In genomic region chr19:2461751-2462634, GRCh38 we compare ENCODE assay signal across 1 cellular context.
TF ChIP-seq lines count a peak whose summit lies in the region.

No MANE protein-coding gene starts in this region.

TF ChIP-seq in WTC11, 78 proteins besides CTCF, POLR2A, EP300 and RAD21 (continued from another document and continues in another):
- no peak for TF ChIP-seq ZNF425 (CRISPR knock-in tag; conservative IDR thresholded peaks at IDR 0.05)
- TF ChIP-seq GTF2I (CRISPR knock-in tag; conservative IDR thresholded peaks at IDR 0.05): peak; percentile 95
- no peak for TF ChIP-seq OVOL2 (CRISPR knock-in tag; IDR thresholded peaks at IDR 0.05; ENCODE audit: borderline replicate concordance)
- TF ChIP-seq HMGXB4 (CRISPR knock-in tag; IDR thresholded peaks at IDR 0.05): no peak
- TF ChIP-seq KAT7 (CRISPR knock-in tag; IDR thresholded peaks at IDR 0.05; ENCODE audit: borderline replicate concordance): no peak
- no peak for TF ChIP-seq TEAD1 (CRISPR knock-in tag; IDR thresholded peaks at IDR 0.05)
- TF ChIP-seq PRRX2 (CRISPR knock-in tag; IDR thresholded peaks at IDR 0.05): no peak
- TF ChIP-seq ELF4 (CRISPR knock-in tag; IDR thresholded peaks at IDR 0.05; ENCODE audit: low read depth): no peak
- TF ChIP-seq USF1 (CRISPR knock-in tag; IDR thresholded peaks at IDR 0.05): no peak
- TF ChIP-seq STAT6 (CRISPR knock-in tag; conservative IDR thresholded peaks at IDR 0.05; ENCODE audit: low read depth): no peak
- no peak for TF ChIP-seq JUN (CRISPR knock-in tag; IDR thresholded peaks at IDR 0.05)
- no peak for TF ChIP-seq TP53 (CRISPR knock-in tag; IDR thresholded peaks at IDR 0.05)
- TF ChIP-seq ATF2 (CRISPR knock-in tag; IDR thresholded peaks at IDR 0.05; ENCODE audit: borderline replicate concordance, low read depth): no peak
- TF ChIP-seq TEAD4 (CRISPR knock-in tag; IDR thresholded peaks at IDR 0.05): no peak
- peak; percentile 64 for TF ChIP-seq SP1 (CRISPR knock-in tag; conservative IDR thresholded peaks at IDR 0.05)
- no peak for TF ChIP-seq NR3C1 (CRISPR knock-in tag; conservative IDR thresholded peaks at IDR 0.05; ENCODE audit: low read depth)
- TF ChIP-seq ZBTB21 (CRISPR knock-in tag; IDR thresholded peaks at IDR 0.05; ENCODE audit: borderline replicate concordance): no peak
- TF ChIP-seq FOXP4 (CRISPR knock-in tag; IDR thresholded peaks at IDR 0.05): no peak
- TF ChIP-seq PRDM15 (CRISPR knock-in tag; IDR thresholded peaks at IDR 0.05): peak; percentile 52; the same call in 1 of the 2 replicates
- no peak for TF ChIP-seq MLX (CRISPR knock-in tag; IDR thresholded peaks at IDR 0.05)
- TF ChIP-seq SMAD4 (CRISPR knock-in tag; IDR thresholded peaks at IDR 0.05): no peak
- TF ChIP-seq JAZF1 (CRISPR knock-in tag; IDR thresholded peaks at IDR 0.05): no peak
- no peak for TF ChIP-seq HMGA2 (CRISPR knock-in tag; IDR thresholded peaks at IDR 0.05)
- TF ChIP-seq AR (CRISPR knock-in tag; IDR thresholded peaks at IDR 0.05): no peak
- no peak for TF ChIP-seq GABPB1 (CRISPR knock-in tag; IDR thresholded peaks at IDR 0.05)
- no peak for TF ChIP-seq ESRRA (CRISPR knock-in tag; IDR thresholded peaks at IDR 0.05; ENCODE audit: borderline replicate concordance)
- no peak; the same call in 1 of the 2 replicates for TF ChIP-seq E2F4 (CRISPR knock-in tag; IDR thresholded peaks at IDR 0.05; ENCODE audit: borderline replicate concordance, low read depth)
- peak; percentile 44; the same call in 1 of the 2 replicates for TF ChIP-seq MAX (CRISPR knock-in tag; IDR thresholded peaks at IDR 0.05)
- TF ChIP-seq NFE2L1 (CRISPR knock-in tag; IDR thresholded peaks at IDR 0.05): no peak
- peak; percentile 77; the same call in 1 of the 2 replicates for TF ChIP-seq E2F5 (CRISPR knock-in tag; IDR thresholded peaks at IDR 0.05)
- peak; percentile 77; the same call in 1 of the 2 replicates for TF ChIP-seq EMX1 (CRISPR knock-in tag; IDR thresholded peaks at IDR 0.05)
- TF ChIP-seq RELA (CRISPR knock-in tag; IDR thresholded peaks at IDR 0.05; ENCODE audit: borderline replicate concordance): no peak
- no peak for TF ChIP-seq FOXJ3 (CRISPR knock-in tag; IDR thresholded peaks at IDR 0.05; ENCODE audit: borderline replicate concordance)
- no peak for TF ChIP-seq NFATC4 (CRISPR knock-in tag; IDR thresholded peaks at IDR 0.05)
